In genomic region chr9:90921104-90921503, GRCh38 we compare ENCODE assay signal across 10 cellular contexts.
DNase-seq lines count a peak whose midpoint lies in the region; ATAC-seq and TF ChIP-seq lines count a peak whose summit lies in the region.
"Had no signal": no experiment of that assay in that cellular context is flagged by ENCODE, and none has a peak within 500 bp of the region (broad histone marks: within the 10 kb centered on the region; RNA-seq: fewer than 3 reads in every experiment).

No MANE protein-coding gene starts in this region.

- no peak overlapping the region for H3K4me3 Mint-ChIP-seq in activated naive CD8-positive, alpha-beta T cell treated with anti-CD3 and anti-CD28 coated beads, Interleukin-2, amount 50 U/mL, for 24 hours
- H3K4me3 Mint-ChIP-seq: natural killer cell treated with Interleukin-12 subunit alpha and Interleukin-12 subunit beta and Interleukin-15 and Interleukin-18, amount 100 ng/mL, for 72 hours had no signal

- H3K4me1 ChIP-seq in adrenal gland (replicated peaks in 1 of 2), result no peaks in the 10 kb centered on the region

- DNase-seq in NB4 (ENCODE audit: low read depth), result peak; percentile 40
- peak; percentile 31 to 79 (median 65) for DNase-seq in adrenal gland
- peak; percentile 92 for DNase-seq in left ventricle myocardium superior
- peak in 40 of 49 donors; percentile 5 to 79 (median 34) for DNase-seq in substantia nigra (lab: John Stamatoyannopoulos, UW)
- DNase-seq in KG1 (lab: John Stamatoyannopoulos, UW), result no peak
- DNase-seq in activated naive CD8-positive, alpha-beta T cell treated with anti-CD3 and anti-CD28 coated beads, Interleukin-2, amount 50 U/mL, for 24 hours, result no peak
- DNase-seq: activated CD4-positive, CD25-positive, alpha-beta regulatory T cell; activated gamma-delta T cell treated with Interleukin-2 at 50 U/mL for 16 hours had no signal

- H3K27me3 ChIP-seq in adrenal gland, result no peaks in the 10 kb centered on the region

- intact Hi-C loops in adrenal gland (cut with DNase I) (no loop called here), left ventricle myocardium superior (cut with micrococcal nuclease) (no loop called here)

- no peak overlapping the region for H3K4me3 ChIP-seq in NB4 (ENCODE audit: low read depth, low read length)
- no peak overlapping the region for H3K4me3 ChIP-seq in adrenal gland

- 43 to 48% (median 48%) methylated on average over 6 to 8 of the region's 8 CpGs; no CpG with 5 or more reads in 1 of the 4 donors for WGBS in adrenal gland, 4 donors

- H3K27ac Mint-ChIP-seq in activated naive CD8-positive, alpha-beta T cell treated with anti-CD3 and anti-CD28 coated beads, Interleukin-2, amount 50 U/mL, for 24 hours, result no peak overlapping the region
- H3K27ac Mint-ChIP-seq: natural killer cell treated with Interleukin-12 subunit alpha and Interleukin-12 subunit beta and Interleukin-15 and Interleukin-18, amount 100 ng/mL, for 72 hours had no signal

- H3K27ac ChIP-seq in adrenal gland (no peak overlapping the region), substantia nigra (ENCODE audit: low read depth, low read length, poor library complexity, severe bottlenecking) (no peak overlapping the region)

- TF ChIP-seq POLR2A in NB4 (IDR thresholded peaks at IDR 0.05; ENCODE audit: extremely low read depth, insufficient read length), result no peak
- TF ChIP-seq POLR2A in adrenal gland (IDR thresholded peaks at IDR 0.05), result no peak

- no peaks in the 10 kb centered on the region for H3K36me3 Mint-ChIP-seq in activated naive CD8-positive, alpha-beta T cell treated with anti-CD3 and anti-CD28 coated beads, Interleukin-2, amount 50 U/mL, for 24 hours (ENCODE audit: low read depth)
- H3K36me3 Mint-ChIP-seq: natural killer cell treated with Interleukin-12 subunit alpha and Interleukin-12 subunit beta and Interleukin-15 and Interleukin-18, amount 100 ng/mL, for 72 hours had no signal

- no peaks in the 10 kb centered on the region for H3K9me3 ChIP-seq in adrenal gland (replicated peaks in 1 of 3)

- no peaks in the 10 kb centered on the region for H3K4me1 Mint-ChIP-seq in activated naive CD8-positive, alpha-beta T cell treated with anti-CD3 and anti-CD28 coated beads, Interleukin-2, amount 50 U/mL, for 24 hours

- no peaks in the 10 kb centered on the region for H3K9me3 Mint-ChIP-seq in activated naive CD8-positive, alpha-beta T cell treated with anti-CD3 and anti-CD28 coated beads, Interleukin-2, amount 50 U/mL, for 24 hours
- H3K9me3 Mint-ChIP-seq: natural killer cell treated with Interleukin-12 subunit alpha and Interleukin-12 subunit beta and Interleukin-15 and Interleukin-18, amount 100 ng/mL, for 72 hours had no signal

- TF ChIP-seq CTCF in NB4 (IDR thresholded peaks at IDR 0.05; ENCODE audit: low read depth, low read length) (no peak), adrenal gland (IDR thresholded peaks at IDR 0.05) (no peak)

- peaks cover 14% of the 10 kb centered on the region for H3K27me3 Mint-ChIP-seq in activated naive CD8-positive, alpha-beta T cell treated with anti-CD3 and anti-CD28 coated beads, Interleukin-2, amount 50 U/mL, for 24 hours

- peak; percentile 96 for ATAC-seq in left ventricle myocardium superior
- ATAC-seq in HG02642 (IDR thresholded peaks at IDR 0.05; ENCODE audit: poor library complexity, unreplicated experiment), result no peak
- no peak for ATAC-seq in activated naive CD8-positive, alpha-beta T cell treated with anti-CD3 and anti-CD28 coated beads, Interleukin-2, amount 50 U/mL, for 24 hours

- no peaks in the 10 kb centered on the region for H3K36me3 ChIP-seq in adrenal gland (replicated peaks in 1 of 2)

Comparison
In these comparisons a context has a peak if more than half of its experiments do, and no peak if none do; other contexts are left out.
1. DNase-seq: peak in NB4 (single experiment), adrenal gland (7 of 7), left ventricle myocardium superior (single experiment) and substantia nigra (40 of 49); none in KG1 (single experiment) and activated naive CD8-positive, alpha-beta T cell treated with anti-CD3 and anti-CD28 coated beads, Interleukin-2, amount 50 U/mL, for 24 hours (single experiment).